In genomic region chr5:64831996-64832395, GRCh38 we compare ENCODE assay signal across 26 cellular contexts.
"Had no signal": no experiment of that assay in that cellular context is flagged by ENCODE, and none has a peak within 500 bp of the region (broad histone marks: within the 10 kb centered on the region; RNA-seq: fewer than 3 reads in every experiment).

No MANE protein-coding gene starts in this region.

- H3K4me3 ChIP-seq: cardiac muscle cell, Peyer's patch, SJSA1 had no signal

- H3K27ac ChIP-seq: brain microvascular endothelial cell, cardiac muscle cell, Peyer's patch, RWPE1, SJSA1 had no signal

- H3K4me1 ChIP-seq: Peyer's patch had no signal

- DNase-seq: activated CD4-positive, alpha-beta T cell treated with anti-CD3 and anti-CD28 coated beads for 48 hours; activated CD4-positive, alpha-beta T cell treated with anti-CD3 and anti-CD28 coated beads, Interleukin-2, amount 50 U/mL, for 4 hours; activated CD4-positive, CD25-positive, alpha-beta regulatory T cell treated with anti-CD3 and anti-CD28 coated beads, Interleukin-2, amount 50 U/mL, for 72 hours; activated CD8-positive, alpha-beta T cell treated with anti-CD3 and anti-CD28 coated beads, Interleukin-2, amount 10 ng/mL, durations not matched to agents 7 days and 5 days; activated effector memory CD4-positive, alpha-beta T cell treated with anti-CD3 and anti-CD28 coated beads, Interleukin-2, amount 50 U/mL, for 16 hours; activated naive CD4-positive, alpha-beta T cell treated with Interleukin-2 at 50 U/mL for 16 hours; activated naive CD8-positive, alpha-beta T cell treated with anti-CD3 and anti-CD28 coated beads, Interleukin-2, amount 50 U/mL, for 24 hours; activated T-cell treated with anti-CD3 and anti-CD28 coated beads, Interleukin-2, amount 50 U/mL, for 4 hours; amygdala; brain microvascular endothelial cell; NCI-H1092; NCI-H1417 treated with DMSO at 0.1 percent for 48 hours; NCI-H1694; NCI-H2029 treated with DMSO at 0.1 percent for 48 hours; NCI-H510A treated with DMSO at 0.1 percent for 48 hours; NCI-H69; NK-92 treated with Interleukin-12 subunit alpha and Interleukin-12 subunit beta, amount 100 ng/mL, for 24 hours; OCI-M1; Peyer's patch; Right ventricle myocardium superior had no signal

- H3K9me3 ChIP-seq: Peyer's patch, SJSA1 had no signal

- H3K36me3 ChIP-seq: brain microvascular endothelial cell, Peyer's patch, SJSA1 had no signal

- H3K27me3 ChIP-seq: brain microvascular endothelial cell, cardiac muscle cell, Peyer's patch, SJSA1 had no signal

- ATAC-seq: activated CD8-positive, alpha-beta T cell treated with anti-CD3 and anti-CD28 coated beads, Interleukin-2, amount 10 ng/mL, durations not matched to agents 7 days and 5 days; activated naive CD4-positive, alpha-beta T cell treated with anti-CD3 and anti-CD28 coated beads, Interleukin-2, amount 50 U/mL, for 72 hours; activated naive CD8-positive, alpha-beta T cell treated with anti-CD3 and anti-CD28 coated beads, Interleukin-2, amount 50 U/mL, for 24 hours; activated T-cell treated with anti-CD3 and anti-CD28 coated beads, Interleukin-2, amount 50 U/mL, for 4 hours; SK-N-SH treated with all-trans-retinoic acid at 6 μM for 48 hours; WTC11 had no signal
